In genomic region chr5:109231331-109231730, GRCh38 we compare ENCODE assay signal across 8 cellular contexts.
"Had no signal": no experiment of that assay in that cellular context is flagged by ENCODE, and none has a peak within 500 bp of the region (broad histone marks: within the 10 kb centered on the region; RNA-seq: fewer than 3 reads in every experiment).

No MANE protein-coding gene starts in this region.

- H3K4me1 ChIP-seq: HAP-1 had no signal

- H3K4me3 ChIP-seq: GM23248, HAP-1 had no signal

- H2AFZ ChIP-seq: GM23248 had no signal

- DNase-seq: GM23248, GOT3, H7, H9, HCEC 1CT, HFFc6 had no signal

- H3K9me3 ChIP-seq: HAP-1 had no signal

- ATAC-seq: HCT116 had no signal

- H3K4me1 Mint-ChIP-seq: H9 had no signal

- H3K27ac Mint-ChIP-seq: H9, HFFc6 had no signal

- H3K36me3 ChIP-seq: HAP-1 had no signal

- H3K4me3 Mint-ChIP-seq: H9, HFFc6 had no signal

- H3K9ac ChIP-seq: GM23248 had no signal

- H3K27ac ChIP-seq: GM23248 had no signal
